Comparison of ENCODE assay signal across 14 cellular contexts in genomic region chr11:61141601-61142028, GRCh38. TPM values are rescaled to one million over a fixed set of nuclear protein-coding genes. Genes with fewer than 3 reads are reported as not detected.
A peak's percentile ranks its signal among the peaks of the same experiment; 100 is the strongest.
DNase-seq lines count a peak whose midpoint lies in the region; ATAC-seq and TF ChIP-seq lines count a peak whose summit lies in the region.
"Had no signal": no experiment of that assay in that cellular context is flagged by ENCODE, and none has a peak within 500 bp of the region (broad histone marks: within the 10 kb centered on the region; RNA-seq: fewer than 3 reads in every experiment).

No MANE protein-coding gene starts in this region.

- H2AFZ ChIP-seq in hepatocyte, result no peak overlapping the region

- H3K27me3 ChIP-seq in hepatocyte, result no peaks in the 10 kb centered on the region
- H3K27me3 ChIP-seq in aorta (ENCODE audit: control insufficient read depth in 1 of 2, insufficient read depth in 2 of 2, low read length in 1 of 2), result no peaks in the 10 kb centered on the region
- H3K27me3 ChIP-seq: heart right ventricle had no signal

- H4K20me1 ChIP-seq in hepatocyte (ENCODE audit: insufficient read depth, poor library complexity, severe bottlenecking), result peaks cover 23% of the 10 kb centered on the region

- H3K4me1 Mint-ChIP-seq in natural killer cell treated with Interleukin-12 subunit alpha and Interleukin-12 subunit beta and Interleukin-15 and Interleukin-18, amount 100 ng/mL, for 72 hours (ENCODE audit: low read depth in 2 of 2), result no peaks in the 10 kb centered on the region
- H3K4me1 Mint-ChIP-seq in natural killer cell, result peaks cover 7 to 9% of the 10 kb centered on the region in 2 donors

- H3K9me3 ChIP-seq in hepatocyte (ENCODE audit: low read depth), result no peaks in the 10 kb centered on the region
- no peaks in the 10 kb centered on the region for H3K9me3 ChIP-seq in aorta (ENCODE audit: control insufficient read depth, low read length)
- H3K9me3 ChIP-seq: heart right ventricle had no signal

- H3K4me1 ChIP-seq in hepatocyte (ENCODE audit: insufficient read depth) (no peaks in the 10 kb centered on the region), aorta (ENCODE audit: control insufficient read depth in 1 of 2, insufficient read depth in 2 of 2, low read length in 2 of 2) (no peaks in the 10 kb centered on the region)

- H3K27me3 Mint-ChIP-seq in natural killer cell treated with Interleukin-12 subunit alpha and Interleukin-12 subunit beta and Interleukin-15 and Interleukin-18, amount 100 ng/mL, for 72 hours, result no peaks in the 10 kb centered on the region
- no peaks in the 10 kb centered on the region for H3K27me3 Mint-ChIP-seq in natural killer cell (ENCODE audit: low read depth in 2 of 2)
- H3K27me3 Mint-ChIP-seq: IgD-negative memory B cell had no signal

- no peaks in the 10 kb centered on the region for H3K36me3 Mint-ChIP-seq in natural killer cell treated with Interleukin-12 subunit alpha and Interleukin-12 subunit beta and Interleukin-15 and Interleukin-18, amount 100 ng/mL, for 72 hours
- H3K36me3 Mint-ChIP-seq in natural killer cell, result no peaks in the 10 kb centered on the region

- DNase-seq in natural killer cell treated with Interleukin-12 subunit alpha and Interleukin-12 subunit beta and Interleukin-15 and Interleukin-18, amount 100 ng/mL, for 72 hours (ENCODE audit: low spot score), result no peak
- DNase-seq in natural killer cell (no peak), NCI-H345 (lab: John Stamatoyannopoulos, UW) (peak; percentile 92), hepatocyte (ENCODE audit: low spot score) (peak; percentile 78), aorta (peak; percentile 53 to 77), nucleus accumbens (lab: John Stamatoyannopoulos, UW) (no peak), foreskin fibroblast (no peak)
- DNase-seq in activated CD4-positive, alpha-beta T cell treated with anti-CD3 and anti-CD28 coated beads, Interleukin-2, amount 50 U/mL, for 48 hours, result no peak
- DNase-seq: activated T-cell treated with anti-CD3 and anti-CD28 coated beads for 4 hours, cerebellar nuclear complex had no signal

- intact Hi-C loops in natural killer cell (cut with micrococcal nuclease) (no loop called here), aorta (cut with DNase I) (no loop called here)

- H3K27ac ChIP-seq in hepatocyte (no peak overlapping the region), aorta (ENCODE audit: low read depth in 1 of 2, low read length in 2 of 2) (no peak overlapping the region)
- H3K27ac ChIP-seq: heart right ventricle had no signal

- no peaks in the 10 kb centered on the region for H3K9me3 Mint-ChIP-seq in natural killer cell treated with Interleukin-12 subunit alpha and Interleukin-12 subunit beta and Interleukin-15 and Interleukin-18, amount 100 ng/mL, for 72 hours
- H3K9me3 Mint-ChIP-seq in natural killer cell, result no peaks in the 10 kb centered on the region

- no peak overlapping the region for H3K4me3 Mint-ChIP-seq in natural killer cell treated with Interleukin-12 subunit alpha and Interleukin-12 subunit beta and Interleukin-15 and Interleukin-18, amount 100 ng/mL, for 72 hours
- H3K4me3 Mint-ChIP-seq in natural killer cell, result no peak overlapping the region

- H3K4me3 ChIP-seq in hepatocyte (no peak overlapping the region), aorta (ENCODE audit: low read length in 2 of 2) (no peak overlapping the region), foreskin fibroblast (ENCODE audit: low read depth in 1 of 2, low read length in 2 of 2) (no peak overlapping the region)
- H3K4me3 ChIP-seq: heart right ventricle had no signal

- ATAC-seq in natural killer cell treated with Interleukin-12 subunit alpha and Interleukin-12 subunit beta and Interleukin-15 and Interleukin-18, amount 100 ng/mL, for 72 hours, result peak; percentile 34 to 48
- ATAC-seq in natural killer cell, result no peak
- ATAC-seq in aorta (ENCODE audit: low FRiP score), result no peak

- no peak overlapping the region for H3K27ac Mint-ChIP-seq in natural killer cell treated with Interleukin-12 subunit alpha and Interleukin-12 subunit beta and Interleukin-15 and Interleukin-18, amount 100 ng/mL, for 72 hours
- H3K27ac Mint-ChIP-seq in natural killer cell, result no peak overlapping the region
- H3K27ac Mint-ChIP-seq: IgD-negative memory B cell had no signal

- TF ChIP-seq CTCF in natural killer cell (IDR thresholded peaks at IDR 0.05) (no peak), hepatocyte (IDR thresholded peaks at IDR 0.05; ENCODE audit: poor library complexity) (no peak), foreskin fibroblast (IDR thresholded peaks at IDR 0.05; ENCODE audit: low read depth, low read length) (no peak)

- H3K9me2 ChIP-seq in hepatocyte (replicated peaks; ENCODE audit: insufficient read depth), result no peaks in the 10 kb centered on the region

- H3K4me2 ChIP-seq in hepatocyte, result no peak overlapping the region

- H3K36me3 ChIP-seq in hepatocyte (replicated peaks; ENCODE audit: insufficient read depth, low read depth) (no peaks in the 10 kb centered on the region), aorta (ENCODE audit: control insufficient read depth in 1 of 2, insufficient read depth in 2 of 2, low read length in 1 of 2) (no peaks in the 10 kb centered on the region)

- peaks cover 87% of the 10 kb centered on the region for H3K79me2 ChIP-seq in hepatocyte

- WGBS in hepatocyte (ENCODE audit: low lambda C conversion rate, missing lambda C conversion rate), result 66% methylated on average over 10 of the region's 10 CpGs
- WGBS in aorta, 2 donors, result 61% methylated on average over 10 of the region's 10 CpGs

RNA-seq across cellular contexts. Expression of gene VPS37C, which starts 19.6 kb away (rescaled TPM):
- 10 to 100 TPM in 1 of 2 donors, 1 to 10 TPM in 1; 9.7 to 13.3 TPM for total RNA-seq in natural killer cell treated with Interleukin-12 subunit alpha and Interleukin-12 subunit beta and Interleukin-15 and Interleukin-18, amount 100 ng/mL, for 72 hours
- total RNA-seq in natural killer cell (1 to 10 TPM; 6.4 to 6.9 (median 6.5) TPM), hepatocyte (12.2 and 17.0 TPM in 2 replicates), aorta (10 to 100 TPM; 29.8 to 39.9 TPM)
- polyA plus RNA-seq in hepatocyte (23.0 and 26.6 TPM in 2 replicates), aorta (10 to 100 TPM; 12.7 to 14.0 TPM)

RNA-seq across cellular contexts. Expression of gene CD5, which starts 39.3 kb away (rescaled TPM):
- total RNA-seq in natural killer cell treated with Interleukin-12 subunit alpha and Interleukin-12 subunit beta and Interleukin-15 and Interleukin-18, amount 100 ng/mL, for 72 hours, result 10 to 100 TPM in 1 of 2 donors, 1 to 10 TPM in 1; 2.7 to 16.5 TPM
- total RNA-seq in natural killer cell, result 10 to 100 TPM in 1 of 3 donors, 1 to 10 TPM in 2; 1.2 to 17.7 (median 7.9) TPM
- total RNA-seq in hepatocyte, result not detected in 2 replicates
- 0.06 TPM in 1 of 2 replicates, not detected in the other for polyA plus RNA-seq in hepatocyte
- 1 to 10 TPM in 1 of 2 donors, under 1 TPM in 1; 0.58 to 1.7 TPM for total RNA-seq in aorta
- under 1 TPM in 1 of 2 donors, not detected in 1; 0.67 TPM for polyA plus RNA-seq in aorta
- total RNA-seq: osteocyte, SK-MEL-5 had no signal

Comparison
In these comparisons a context has a peak if more than half of its experiments do, and no peak if none do; other contexts are left out.
1. ATAC-seq: peak in natural killer cell treated with Interleukin-12 subunit alpha and Interleukin-12 subunit beta and Interleukin-15 and Interleukin-18, amount 100 ng/mL, for 72 hours (2 of 2); none in natural killer cell (0 of 3) and aorta (single experiment).
2. DNase-seq: peak in NCI-H345 (single experiment), hepatocyte (single experiment) and aorta (2 of 2); none in natural killer cell treated with Interleukin-12 subunit alpha and Interleukin-12 subunit beta and Interleukin-15 and Interleukin-18, amount 100 ng/mL, for 72 hours (single experiment), natural killer cell (single experiment), nucleus accumbens (0 of 56), activated CD4-positive, alpha-beta T cell treated with anti-CD3 and anti-CD28 coated beads, Interleukin-2, amount 50 U/mL, for 48 hours (0 of 2) and foreskin fibroblast (0 of 2).